35 cellular contexts compared by ENCODE assay signal in genomic region chr12:60441577-60441976, GRCh38.
"Had no signal": no experiment of that assay in that cellular context is flagged by ENCODE, and none has a peak within 500 bp of the region (broad histone marks: within the 10 kb centered on the region; RNA-seq: fewer than 3 reads in every experiment).

No MANE protein-coding gene starts in this region.

- H3K36me3 ChIP-seq: MG63 had no signal

- H3K4me3 ChIP-seq: MG63 had no signal

- H3K4me2 ChIP-seq: KMS-11 had no signal

- H3K27ac ChIP-seq: KMS-11 had no signal

- H3K27me3 ChIP-seq: MG63 had no signal

- H3K9me3 ChIP-seq: MG63 had no signal

- H3K9ac ChIP-seq: KMS-11 had no signal

- DNase-seq: Karpas-422, Kasumi-1, MG63, MM.1S, MV-4-11, NCI-H1048, NCI-H1092, NCI-H1092 treated with DMSO at 0.1 percent for 48 hours, NCI-H1105, NCI-H1105 treated with DMSO at 0.1 percent for 48 hours, NCI-H1417, NCI-H1417 treated with DMSO at 0.1 percent for 48 hours, NCI-H1436, NCI-H1436 treated with DMSO at 0.1 percent for 48 hours, NCI-H146, NCI-H1694, NCI-H1694 treated with DMSO at 0.1 percent for 48 hours, NCI-H187, NCI-H187 treated with DMSO at 0.1 percent for 48 hours, NCI-H1930, NCI-H2029, NCI-H2029 treated with DMSO at 0.1 percent for 48 hours, NCI-H2081, NCI-H2081 treated with DMSO at 0.1 percent for 48 hours, NCI-H2107, NCI-H2171, NCI-H2171 treated with DMSO at 0.1 percent for 48 hours, NCI-H2227 treated with DMSO at 0.1 percent for 48 hours, NCI-H226, NCI-H345, NCI-H446, NCI-H446 treated with DMSO at 0.1 percent for 48 hours, NCI-H510A, NCI-H510A treated with DMSO at 0.1 percent for 48 hours had no signal
